ENCODE assay signal across 1 cellular context in genomic region chr15:95281470-95281869, GRCh38.
TF ChIP-seq lines count a peak whose summit lies in the region.

No MANE protein-coding gene starts in this region.

TF ChIP-seq in K562, 482 proteins besides CTCF, POLR2A, EP300 and RAD21 (continued from another document):
- TF ChIP-seq ATF3 (IDR thresholded peaks at IDR 0.05) (peak; percentile 20), ATF3 (CRISPR knock-in tag; conservative IDR thresholded peaks at IDR 0.05) (no peak), JUND (IDR thresholded peaks at IDR 0.05; ENCODE audit: borderline replicate concordance, low read depth, low read length) (no peak), JUND (tag; IDR thresholded peaks at IDR 0.05; ENCODE audit: borderline replicate concordance, low read depth, low read length) (peak; percentile 12; the same call in 1 of the 3 replicates), RNF2 (IDR thresholded peaks at IDR 0.05) (no peak), DDX20 (tag; IDR thresholded peaks at IDR 0.05; ENCODE audit: low read depth) (no peak)
